1 cellular context compared by ENCODE assay signal in the genomic region with DNA sequence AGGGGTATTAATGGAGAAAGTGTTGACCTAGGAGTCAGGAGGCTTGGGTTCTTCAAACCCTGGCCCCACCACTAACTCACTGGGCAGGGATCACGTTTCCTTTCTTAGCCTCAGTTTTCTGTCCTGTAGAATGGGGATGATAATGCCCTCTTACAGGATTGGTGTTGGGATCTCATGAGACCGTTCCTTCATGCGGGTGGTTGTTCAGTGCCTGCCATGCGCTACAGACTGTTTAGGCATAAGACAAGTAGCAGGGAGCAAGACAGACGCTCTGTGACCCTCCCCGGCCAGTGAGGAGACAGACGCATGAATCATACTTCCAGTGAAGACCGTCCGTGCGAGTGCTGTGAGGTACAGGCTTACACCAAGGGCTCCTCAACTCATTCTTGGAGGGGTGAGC.
TF ChIP-seq lines count a peak whose summit lies in the region.

No MANE protein-coding gene starts in this region.

TF ChIP-seq in IMR-90, 13 proteins besides CTCF, POLR2A, EP300 and RAD21 (continued from another document):
- TF ChIP-seq CEBPB (IDR thresholded peaks at IDR 0.05; ENCODE audit: low read depth, low read length) (no peak), SMC3 (IDR thresholded peaks at IDR 0.05; ENCODE audit: low read depth, low read length) (no peak), CHD1 (IDR thresholded peaks at IDR 0.05; ENCODE audit: low read depth, low read length) (no peak), RCOR1 (IDR thresholded peaks at IDR 0.05; ENCODE audit: insufficient replicate concordance, low read length) (no peak), MAFK (IDR thresholded peaks at IDR 0.05; ENCODE audit: low read depth, low read length) (no peak), RFX5 (IDR thresholded peaks at IDR 0.05; ENCODE audit: low read depth, low read length) (no peak), FOS (IDR thresholded peaks at IDR 0.05; ENCODE audit: low read depth, low read length) (no peak)
- TF ChIP-seq, protein P1, sequence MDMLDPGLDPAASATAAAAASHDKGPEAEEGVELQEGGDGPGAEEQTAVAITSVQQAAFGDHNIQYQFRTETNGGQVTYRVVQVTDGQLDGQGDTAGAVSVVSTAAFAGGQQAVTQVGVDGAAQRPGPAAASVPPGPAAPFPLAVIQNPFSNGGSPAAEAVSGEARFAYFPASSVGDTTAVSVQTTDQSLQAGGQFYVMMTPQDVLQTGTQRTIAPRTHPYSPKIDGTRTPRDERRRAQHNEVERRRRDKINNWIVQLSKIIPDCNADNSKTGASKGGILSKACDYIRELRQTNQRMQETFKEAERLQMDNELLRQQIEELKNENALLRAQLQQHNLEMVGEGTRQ (IDR thresholded peaks at IDR 0.05; ENCODE audit: low read depth, low read length): no peak
- TF ChIP-seq, protein P2, sequence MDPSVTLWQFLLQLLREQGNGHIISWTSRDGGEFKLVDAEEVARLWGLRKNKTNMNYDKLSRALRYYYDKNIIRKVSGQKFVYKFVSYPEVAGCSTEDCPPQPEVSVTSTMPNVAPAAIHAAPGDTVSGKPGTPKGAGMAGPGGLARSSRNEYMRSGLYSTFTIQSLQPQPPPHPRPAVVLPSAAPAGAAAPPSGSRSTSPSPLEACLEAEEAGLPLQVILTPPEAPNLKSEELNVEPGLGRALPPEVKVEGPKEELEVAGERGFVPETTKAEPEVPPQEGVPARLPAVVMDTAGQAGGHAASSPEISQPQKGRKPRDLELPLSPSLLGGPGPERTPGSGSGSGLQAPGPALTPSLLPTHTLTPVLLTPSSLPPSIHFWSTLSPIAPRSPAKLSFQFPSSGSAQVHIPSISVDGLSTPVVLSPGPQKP (IDR thresholded peaks at IDR 0.05; ENCODE audit: borderline replicate concordance, low read depth, low read length): no peak
